Comparison of ENCODE assay signal across 8 cellular contexts in genomic region chr21:33268736-33269441, GRCh38. TPM values are rescaled to one million over a fixed set of nuclear protein-coding genes. Genes with fewer than 3 reads are reported as not detected.
DNase-seq lines count a peak whose midpoint lies in the region; ATAC-seq and TF ChIP-seq lines count a peak whose summit lies in the region.

No MANE protein-coding gene starts in this region.

- no peaks in the 10 kb centered on the region for H3K9me3 ChIP-seq in prostate gland

- WGBS in prostate gland, result 68% methylated on average over 12 of the region's 12 CpGs

- peaks cover 53% of the 10 kb centered on the region for H3K36me3 Mint-ChIP-seq in activated CD8-positive, alpha-beta memory T cell treated with anti-CD3 and anti-CD28 coated beads, Interleukin-2, amount 10 ng/mL, durations not matched to agents 7 days and 5 days
- H3K36me3 Mint-ChIP-seq in activated naive CD8-positive, alpha-beta T cell treated with anti-CD3 and anti-CD28 coated beads for 36 hours, result peaks cover 56% of the 10 kb centered on the region

- DNase-seq in activated CD8-positive, alpha-beta memory T cell treated with anti-CD3 and anti-CD28 coated beads, Interleukin-2, amount 50 U/mL, for 48 hours, result peak; percentile 69
- DNase-seq in activated CD8-positive, alpha-beta memory T cell treated with anti-CD3 and anti-CD28 coated beads, Interleukin-2, amount 10 ng/mL, durations not matched to agents 7 days and 5 days, result no peak
- DNase-seq in NCI-H526 treated with DMSO at 0.1 percent for 48 hours (lab: John Stamatoyannopoulos, UW) (peak; percentile 35), prostate gland (ENCODE audit: low spot score) (peak; percentile 93), UCSD-AML1 (lab: John Stamatoyannopoulos, UW; ENCODE audit: unreplicated experiment) (no peak), Right ventricle myocardium superior (no peak)
- no peak for DNase-seq in activated naive CD8-positive, alpha-beta T cell treated with anti-CD3 and anti-CD28 coated beads for 36 hours

- peak in 1 of 4 experiments; percentile 30 for TF ChIP-seq CTCF in prostate gland (IDR thresholded peaks at IDR 0.05)

- H3K27ac Mint-ChIP-seq in activated CD8-positive, alpha-beta memory T cell treated with anti-CD3 and anti-CD28 coated beads, Interleukin-2, amount 10 ng/mL, durations not matched to agents 7 days and 5 days, result no peak overlapping the region
- H3K27ac Mint-ChIP-seq in activated naive CD8-positive, alpha-beta T cell treated with anti-CD3 and anti-CD28 coated beads for 36 hours, result peak overlapping the region; percentile 55

- H3K27me3 Mint-ChIP-seq in activated CD8-positive, alpha-beta memory T cell treated with anti-CD3 and anti-CD28 coated beads, Interleukin-2, amount 10 ng/mL, durations not matched to agents 7 days and 5 days, result no peaks in the 10 kb centered on the region
- no peaks in the 10 kb centered on the region for H3K27me3 Mint-ChIP-seq in activated naive CD8-positive, alpha-beta T cell treated with anti-CD3 and anti-CD28 coated beads for 36 hours

- peak overlapping the region; percentile 4 to 49 for H3K27ac ChIP-seq in prostate gland

- no peak overlapping the region for H3K4me3 ChIP-seq in prostate gland

- no peak overlapping the region for H3K4me3 Mint-ChIP-seq in activated CD8-positive, alpha-beta memory T cell treated with anti-CD3 and anti-CD28 coated beads, Interleukin-2, amount 10 ng/mL, durations not matched to agents 7 days and 5 days
- peak overlapping the region; percentile 37 for H3K4me3 Mint-ChIP-seq in activated naive CD8-positive, alpha-beta T cell treated with anti-CD3 and anti-CD28 coated beads for 36 hours

- intact Hi-C loops in prostate gland (cut with DNase I) (no loop called here), Right ventricle myocardium superior (cut with DNase I) (no loop called here)

- no peak for ATAC-seq in activated CD8-positive, alpha-beta memory T cell treated with anti-CD3 and anti-CD28 coated beads, Interleukin-2, amount 10 ng/mL, durations not matched to agents 7 days and 5 days
- peak; percentile 68 for ATAC-seq in HG03060 (IDR thresholded peaks at IDR 0.05; ENCODE audit: low read depth, unreplicated experiment)
- no peak for ATAC-seq in Right ventricle myocardium superior (ENCODE audit: poor library complexity)

- no peaks in the 10 kb centered on the region for H3K36me3 ChIP-seq in prostate gland

- H3K9me3 Mint-ChIP-seq in activated CD8-positive, alpha-beta memory T cell treated with anti-CD3 and anti-CD28 coated beads, Interleukin-2, amount 10 ng/mL, durations not matched to agents 7 days and 5 days (ENCODE audit: low read depth), result no peaks in the 10 kb centered on the region
- no peaks in the 10 kb centered on the region for H3K9me3 Mint-ChIP-seq in activated naive CD8-positive, alpha-beta T cell treated with anti-CD3 and anti-CD28 coated beads for 36 hours

- no peaks in the 10 kb centered on the region for H3K4me1 ChIP-seq in prostate gland (replicated peaks)

- CTCF ChIA-PET in activated CD8-positive, alpha-beta memory T cell treated with anti-CD3 and anti-CD28 coated beads, Interleukin-2, amount 10 ng/mL, durations not matched to agents 7 days and 5 days (lab: Charles Lee), result interaction anchor here (1.0 to 1.1 kb wide), 2 partner anchors 42 to 72 kb away, joined by 3 read pairs; no protein-coding TSS in a partner anchor

- no peak for TF ChIP-seq POLR2A in prostate gland (IDR thresholded peaks at IDR 0.05)

- peaks cover 41% of the 10 kb centered on the region for H3K4me1 Mint-ChIP-seq in activated CD8-positive, alpha-beta memory T cell treated with anti-CD3 and anti-CD28 coated beads, Interleukin-2, amount 10 ng/mL, durations not matched to agents 7 days and 5 days
- peaks cover 53% of the 10 kb centered on the region for H3K4me1 Mint-ChIP-seq in activated naive CD8-positive, alpha-beta T cell treated with anti-CD3 and anti-CD28 coated beads for 36 hours

- no peaks in the 10 kb centered on the region for H3K27me3 ChIP-seq in prostate gland (replicated peaks; ENCODE audit: insufficient read depth)

RNA-seq across cellular contexts. Expression of gene IL10RB, which starts 2.7 kb away (rescaled TPM):
- 10 to 100 TPM; 30.9 to 34.9 TPM for total RNA-seq in activated CD8-positive, alpha-beta memory T cell treated with anti-CD3 and anti-CD28 coated beads, Interleukin-2, amount 10 ng/mL, durations not matched to agents 7 days and 5 days
- 10 to 100 TPM; 25.3 to 25.9 TPM for total RNA-seq in activated naive CD8-positive, alpha-beta T cell treated with anti-CD3 and anti-CD28 coated beads for 36 hours
- total RNA-seq in prostate gland (10 to 100 TPM; 29.3 to 30.8 TPM), Right ventricle myocardium superior (8.8 TPM)

RNA-seq across cellular contexts. Expression of gene IFNAR2, which starts 39.2 kb away (rescaled TPM):
- total RNA-seq in activated CD8-positive, alpha-beta memory T cell treated with anti-CD3 and anti-CD28 coated beads, Interleukin-2, amount 10 ng/mL, durations not matched to agents 7 days and 5 days, result 10 to 100 TPM; 45.8 to 54.9 TPM
- 10 to 100 TPM; 36.9 to 43.7 TPM for total RNA-seq in activated naive CD8-positive, alpha-beta T cell treated with anti-CD3 and anti-CD28 coated beads for 36 hours
- total RNA-seq in prostate gland (1 to 10 TPM; 5.7 to 7.0 TPM), Right ventricle myocardium superior (8.7 TPM)

RNA-seq across cellular contexts. Expression of gene IFNAR1, which starts 55.9 kb away (rescaled TPM):
- 10 to 100 TPM; 26.2 to 30.8 TPM for total RNA-seq in activated CD8-positive, alpha-beta memory T cell treated with anti-CD3 and anti-CD28 coated beads, Interleukin-2, amount 10 ng/mL, durations not matched to agents 7 days and 5 days
- 10 to 100 TPM; 32.3 to 34.7 TPM for total RNA-seq in activated naive CD8-positive, alpha-beta T cell treated with anti-CD3 and anti-CD28 coated beads for 36 hours
- total RNA-seq in prostate gland (10 to 100 TPM; 29.8 to 34.4 TPM), Right ventricle myocardium superior (27.8 TPM)

Comparison
In these comparisons a context has a peak if more than half of its experiments do, and no peak if none do; other contexts are left out.
1. DNase-seq: peak in activated CD8-positive, alpha-beta memory T cell treated with anti-CD3 and anti-CD28 coated beads, Interleukin-2, amount 50 U/mL, for 48 hours (single experiment), NCI-H526 treated with DMSO at 0.1 percent for 48 hours (single experiment) and prostate gland (single experiment); none in activated CD8-positive, alpha-beta memory T cell treated with anti-CD3 and anti-CD28 coated beads, Interleukin-2, amount 10 ng/mL, durations not matched to agents 7 days and 5 days (single experiment), activated naive CD8-positive, alpha-beta T cell treated with anti-CD3 and anti-CD28 coated beads for 36 hours (single experiment), UCSD-AML1 (single experiment) and Right ventricle myocardium superior (single experiment).